In genomic region chr5:98772415-98773213, GRCh38 we compare ENCODE assay signal across 8 cellular contexts. TPM values are rescaled to one million over a fixed set of nuclear protein-coding genes. Genes with fewer than 3 reads are reported as not detected.
A peak's percentile ranks its signal among the peaks of the same experiment; 100 is the strongest.
DNase-seq lines count a peak whose midpoint lies in the region; ATAC-seq and TF ChIP-seq lines count a peak whose summit lies in the region.

No MANE protein-coding gene starts in this region.

- H3K27ac ChIP-seq in OCI-LY3 (ENCODE audit: low read length) (peak overlapping the region; percentile 54), gastroesophageal sphincter (peak overlapping the region; percentile 64 to 96 (median 94)), upper lobe of right lung (peak overlapping the region; percentile 92)

- H3K9me3 ChIP-seq in OCI-LY3 (ENCODE audit: insufficient read depth, low read length) (no peaks in the 10 kb centered on the region), gastroesophageal sphincter (no peaks in the 10 kb centered on the region), neuron (ENCODE audit: low read length) (no peaks in the 10 kb centered on the region), upper lobe of right lung (no peaks in the 10 kb centered on the region)

- peaks cover 16% of the 10 kb centered on the region for H4K20me1 ChIP-seq in OCI-LY3 (ENCODE audit: insufficient read depth, low read length)

- H3K4me3 ChIP-seq in OCI-LY3 (ENCODE audit: low read length) (peak overlapping the region; percentile 92), gastroesophageal sphincter (peak overlapping the region; percentile 67 to 89), neuron (ENCODE audit: low read length) (peak overlapping the region; percentile 99), upper lobe of right lung (peak overlapping the region; percentile 75)

- H3K79me2 ChIP-seq in OCI-LY3 (ENCODE audit: low read length), result peaks cover 35% of the 10 kb centered on the region

- H3K36me3 ChIP-seq in OCI-LY3 (replicated peaks; ENCODE audit: low read depth, low read length) (no peaks in the 10 kb centered on the region), gastroesophageal sphincter (no peaks in the 10 kb centered on the region), neuron (ENCODE audit: insufficient read depth, low read length) (peaks cover 47% of the 10 kb centered on the region), upper lobe of right lung (no peaks in the 10 kb centered on the region)

- no peak for TF ChIP-seq POLR2A in gastroesophageal sphincter (IDR thresholded peaks at IDR 0.05)

- H3K4me2 ChIP-seq in OCI-LY3 (ENCODE audit: low read length), result peak overlapping the region; percentile 97

- no peak for TF ChIP-seq EP300 in gastroesophageal sphincter (IDR thresholded peaks at IDR 0.05)

- intact Hi-C loops in upper lobe of right lung (cut with DNase I), result no loop called here

- WGBS in gastroesophageal sphincter (ENCODE audit: low coverage in 1 of 2), 2 donors, result 11 to 16% methylated on average over 11 to 25 of the region's 34 CpGs

- no peak for TF ChIP-seq CTCF in OCI-LY3 (IDR thresholded peaks at IDR 0.05; ENCODE audit: low read depth, low read length)
- TF ChIP-seq CTCF in gastroesophageal sphincter (IDR thresholded peaks at IDR 0.05), result no peak
- TF ChIP-seq CTCF in upper lobe of right lung (IDR thresholded peaks at IDR 0.05), result no peak

- H3K9ac ChIP-seq in OCI-LY3 (ENCODE audit: low read length), result peak overlapping the region; percentile 90

- ATAC-seq in GM18858 (IDR thresholded peaks at IDR 0.05; ENCODE audit: unreplicated experiment) (peak; percentile 10), HG03432 (IDR thresholded peaks at IDR 0.05; ENCODE audit: unreplicated experiment) (peak; percentile 31), gastroesophageal sphincter (peak; percentile 68), upper lobe of right lung (peak; percentile 62)

- H2AFZ ChIP-seq in OCI-LY3 (ENCODE audit: low read depth, low read length) (peak overlapping the region; percentile 98), neuron (ENCODE audit: low read depth, low read length) (no peak overlapping the region)

- H3K4me1 ChIP-seq in OCI-LY3 (ENCODE audit: low read length), result peaks cover 22% of the 10 kb centered on the region
- peaks cover 0 to 52% (median 9%) of the 10 kb centered on the region in 3 donors for H3K4me1 ChIP-seq in gastroesophageal sphincter
- peaks cover 24% of the 10 kb centered on the region for H3K4me1 ChIP-seq in neuron (ENCODE audit: insufficient read depth, low read length)
- H3K4me1 ChIP-seq in upper lobe of right lung, result peaks cover 26% of the 10 kb centered on the region

- DNase-seq in activated naive CD4-positive, alpha-beta T cell treated with Interleukin-2 at 50 U/mL for 16 hours, result peak; percentile 56
- DNase-seq in upper lobe of right lung, result peak; percentile 89
- DNase-seq in central memory CD4-positive, alpha-beta T cell, result no peak

- peaks cover 5% of the 10 kb centered on the region; the same call in 1 of the 2 replicates for H3K27me3 ChIP-seq in OCI-LY3 (ENCODE audit: low read depth, low read length)
- H3K27me3 ChIP-seq in gastroesophageal sphincter, result no peaks in the 10 kb centered on the region
- H3K27me3 ChIP-seq in neuron (ENCODE audit: insufficient read depth, low read length), result no peaks in the 10 kb centered on the region
- H3K27me3 ChIP-seq in upper lobe of right lung, result no peaks in the 10 kb centered on the region

RNA-seq across cellular contexts. Expression of gene RGMB, which starts 0.8 kb away (rescaled TPM):
- 100 to 1,000 TPM in 3 of 4 donors, 10 to 100 TPM in 1; 37.3 to 248 (median 174) TPM for total RNA-seq in gastroesophageal sphincter
- total RNA-seq in upper lobe of right lung, result 16.8 TPM

Comparison
In these comparisons a context has a peak if more than half of its experiments do, and no peak if none do; other contexts are left out.
1. ATAC-seq: peak in every context shown above with its lines; median percentile 68 in gastroesophageal sphincter; 62 in upper lobe of right lung; 31 in HG03432; 10 in GM18858.